In genomic region chr9:33742519-33742918, GRCh38 we compare ENCODE assay signal across 14 cellular contexts. TPM values are rescaled to one million over a fixed set of nuclear protein-coding genes. Genes with fewer than 3 reads are reported as not detected.
DNase-seq lines count a peak whose midpoint lies in the region; ATAC-seq, FAIRE-seq and TF ChIP-seq lines count a peak whose summit lies in the region.
"Had no signal": no experiment of that assay in that cellular context is flagged by ENCODE, and none has a peak within 500 bp of the region (broad histone marks: within the 10 kb centered on the region; RNA-seq: fewer than 3 reads in every experiment).

No MANE protein-coding gene starts in this region.

- H3K9me3 ChIP-seq in MM.1S (replicated peaks; ENCODE audit: insufficient read depth, low read length): no peaks in the 10 kb centered on the region
- no peaks in the 10 kb centered on the region for H3K9me3 ChIP-seq in GM12878 (replicated peaks; ENCODE audit: control insufficient read depth, insufficient read depth, low read length)

- TF ChIP-seq RAD21 in GM12878 (IDR thresholded peaks at IDR 0.05; ENCODE audit: insufficient read depth, low read depth, low read length): no peak

- H2AFZ ChIP-seq in MM.1S (ENCODE audit: low read length) (no peak overlapping the region), GM12878 (ENCODE audit: control insufficient read depth, low read depth, low read length) (no peak overlapping the region)

- SMC1A ChIA-PET in GM12878 (lab: Charles Lee; ENCODE audit: uncharacterized antibody, unreplicated experiment): no interaction called here

- BruUV-seq in GM12878 (replicated peaks; lab: Mats Ljungman, UMichigan): no TSS peak

- no peaks in the 10 kb centered on the region for H3K4me1 ChIP-seq in MM.1S (ENCODE audit: low read length)
- H3K4me1 ChIP-seq in GM12878 (ENCODE audit: control insufficient read depth, insufficient read depth, low read length): no peaks in the 10 kb centered on the region
- H3K4me1 ChIP-seq: esophagus muscularis mucosa had no signal

- 0% methylated on average over 2 of the region's 2 CpGs for WGBS in GM12878 (ENCODE audit: insufficient coverage, insufficient replicate concordance, low lambda C conversion rate, missing lambda C conversion rate)

- no peak for TF ChIP-seq EP300 in GM12878 (IDR thresholded peaks at IDR 0.05; ENCODE audit: borderline replicate concordance in 1 of 2, control insufficient read depth in 1 of 2, low read depth in 2 of 2, low read length in 2 of 2)

- POLR2A ChIA-PET in GM12878 (lab: Charles Lee): no interaction called here

- H3K9ac ChIP-seq in MM.1S (ENCODE audit: low read length) (no peak overlapping the region), GM12878 (ENCODE audit: control insufficient read depth, insufficient read depth, low read length) (no peak overlapping the region)
- H3K9ac ChIP-seq: KMS-11 had no signal

- H3K9me2 ChIP-seq in MM.1S (replicated peaks; ENCODE audit: insufficient read depth, low read length): no peaks in the 10 kb centered on the region

- H3K4me3 ChIP-seq in MM.1S (ENCODE audit: low read length) (no peak overlapping the region), GM12878 (no peak overlapping the region)
- H3K4me3 ChIP-seq: esophagus muscularis mucosa had no signal

- TF ChIP-seq CTCF in MM.1S (IDR thresholded peaks at IDR 0.05; ENCODE audit: low read length) (peak; percentile 23), GM12878 (IDR thresholded peaks at IDR 0.05 in 2 of 3, conservative IDR thresholded peaks at IDR 0.05 in 1 of 3; ENCODE audit: control insufficient read depth in 2 of 3, extremely low read depth in 1 of 3, insufficient read depth in 1 of 3, low read depth in 3 of 3, low read length in 3 of 3) (0 out of 6 replicates have a peak, but pooled peaks of 1 of the 3 experiments have one; percentile 5)

- CTCF ChIA-PET in GM12878 (lab: Yijun Ruan, JAX): no interaction called here

- DNase-seq in NCI-H748 (lab: John Stamatoyannopoulos, UW; ENCODE audit: unreplicated experiment) (peak; percentile 10), NCI-H748 treated with DMSO at 0.1 percent for 48 hours (lab: John Stamatoyannopoulos, UW) (no peak), MM.1S (peak; percentile 14), GM12878 (ENCODE audit: low read depth, low spot score) (no peak), lung microvascular endothelial cell (ENCODE audit: low read depth in 2 of 2) (peak; percentile 31 to 40), COLO829 (ENCODE audit: low spot score) (no peak)
- DNase-seq: activated CD4-positive, alpha-beta memory T cell treated with anti-CD3 and anti-CD28 coated beads, Interleukin-2, amount 10 ng/mL, durations not matched to agents 7 days and 5 days; amniotic stem cell; NCI-H187 treated with DMSO at 0.1 percent for 48 hours had no signal

- in situ Hi-C loops in GM12878 (cut with MboI): no loop called here

- RAD21 ChIA-PET in GM12878 (lab: Charles Lee; ENCODE audit: unreplicated experiment): no interaction called here

- H3K4me2 ChIP-seq in MM.1S (ENCODE audit: low read depth, low read length) (no peak overlapping the region), GM12878 (ENCODE audit: control insufficient read depth, insufficient read depth) (no peak overlapping the region)
- H3K4me2 ChIP-seq: KMS-11 had no signal

- no peak for FAIRE-seq in GM12878 (lab: Jason Lieb, UNC)
- FAIRE-seq: TTC549 had no signal

- TF ChIP-seq POLR2A in GM12878 (IDR thresholded peaks at IDR 0.05; ENCODE audit: low read depth, low read length): no peak

- H3K27ac ChIP-seq in MM.1S (ENCODE audit: low read length) (no peak overlapping the region), GM12878 (ENCODE audit: control insufficient read depth, insufficient read depth) (no peak overlapping the region)
- H3K27ac ChIP-seq: esophagus muscularis mucosa, KMS-11 had no signal

- ATAC-seq in GM12878: peak; percentile 53
- no peak for ATAC-seq in GM18867 (IDR thresholded peaks at IDR 0.05; ENCODE audit: unreplicated experiment)
- ATAC-seq in GM21723 (IDR thresholded peaks at IDR 0.05; ENCODE audit: unreplicated experiment): no peak

- no peaks in the 10 kb centered on the region for H3F3A ChIP-seq in MM.1S (ENCODE audit: insufficient read depth, low read length)

- H4K20me1 ChIP-seq in MM.1S (ENCODE audit: insufficient read depth, low read length): no peaks in the 10 kb centered on the region
- H4K20me1 ChIP-seq in GM12878 (ENCODE audit: control insufficient read depth, insufficient read depth): no peaks in the 10 kb centered on the region

- no peaks in the 10 kb centered on the region for H3K79me2 ChIP-seq in MM.1S (ENCODE audit: low read length)
- no peaks in the 10 kb centered on the region for H3K79me2 ChIP-seq in GM12878 (ENCODE audit: control insufficient read depth, insufficient read depth, low read length)

- intact Hi-C loops in GM12878 (cut with micrococcal nuclease; ENCODE audit: unreplicated experiment): no loop called here

- H3K36me3 ChIP-seq in MM.1S (replicated peaks; ENCODE audit: insufficient read depth, low read length): no peaks in the 10 kb centered on the region
- no peaks in the 10 kb centered on the region for H3K36me3 ChIP-seq in GM12878 (ENCODE audit: control insufficient read depth in 2 of 2, insufficient read depth in 2 of 2, low read length in 1 of 2)
- H3K36me3 ChIP-seq: esophagus muscularis mucosa had no signal

- H3K27me3 ChIP-seq in MM.1S (replicated peaks; ENCODE audit: insufficient read depth, low read length) (no peaks in the 10 kb centered on the region), GM12878 (replicated peaks in 1 of 2; ENCODE audit: control insufficient read depth in 2 of 2, insufficient read depth in 2 of 2, low read length in 1 of 2) (no peaks in the 10 kb centered on the region; a peak in 1 of 4 replicates)

TF ChIP-seq in GM12878, 131 proteins besides CTCF, POLR2A, EP300 and RAD21 (continues in another document):
- TF ChIP-seq SIX5 (IDR thresholded peaks at IDR 0.05; ENCODE audit: low read depth, low read length, severe bottlenecking) (no peak), SREBF1 (IDR thresholded peaks at IDR 0.05; ENCODE audit: low read length) (no peak), SMAD1 (IDR thresholded peaks at IDR 0.05; ENCODE audit: low read depth, partially characterized antibody) (no peak), HDGF (IDR thresholded peaks at IDR 0.05) (no peak), ESRRA (IDR thresholded peaks at IDR 0.05; ENCODE audit: low read length) (no peak), GATAD2B (conservative IDR thresholded peaks at IDR 0.05; ENCODE audit: low read depth) (no peak), HSF1 (IDR thresholded peaks at IDR 0.05; ENCODE audit: low read depth, low read length) (no peak), MTA2 (IDR thresholded peaks at IDR 0.05; ENCODE audit: low read depth) (no peak), NR2C2 (IDR thresholded peaks at IDR 0.05; ENCODE audit: borderline replicate concordance, control insufficient read depth, insufficient read length, low read depth) (no peak), DPF2 (IDR thresholded peaks at IDR 0.05) (no peak), EGR1 (IDR thresholded peaks at IDR 0.05; ENCODE audit: borderline replicate concordance in 1 of 2, low read depth in 2 of 2, low read length in 2 of 2) (no peak)

RNA-seq across cellular contexts. Expression of gene PRSS3, which starts 52.8 kb away (rescaled TPM):
- not detected in 2 replicates for total RNA-seq in GM12878 (2013; cell fraction: nucleolus; rRNA removed)
- total RNA-seq in GM12878 (2014; rRNA removed): not detected in 2 replicates
- not detected in 2 replicates for total RNA-seq in GM12878 (2014; rRNA removed; fragmentation: Illumina TruSeq; extraction: Trizol)
- total RNA-seq in GM12878 (2021): 0.54 and 0.98 TPM in 2 replicates
- not detected for polyA plus RNA-seq in GM12878 (2011; ENCODE audit: low read depth)
- polyA plus RNA-seq in GM12878 (2011; rRNA removed): not detected in 2 replicates
- polyA plus RNA-seq in GM12878 (2011; cell fraction: cytosol; rRNA removed): not detected in 2 replicates
- polyA plus RNA-seq in GM12878 (2011; cell fraction: nucleus; rRNA removed): not detected in 2 replicates
- polyA plus RNA-seq in GM12878 (2012): not detected in 2 replicates
- polyA plus RNA-seq in GM12878 (2014; fragmentation: Illumina TruSeq; extraction: Trizol): not detected in 2 replicates
- not detected for polyA plus RNA-seq in GM12878 (2014; fragmentation: Nextera tagmentation; extraction: Ambion mirVana)
- polyA plus RNA-seq in GM12878 (2014; rRNA removed): not detected in 2 replicates
- polyA plus RNA-seq in GM12878 (2016; fragmentation: Nextera tagmentation; extraction: Ambion mirVana): not detected
- polyA minus RNA-seq in GM12878 (2011; rRNA and poly(A)+ RNA removed): not detected in 2 replicates
- polyA minus RNA-seq in GM12878 (2011; cell fraction: cytosol; rRNA and poly(A)+ RNA removed): not detected in 2 replicates
- not detected in 2 replicates for polyA minus RNA-seq in GM12878 (2011; cell fraction: nucleus; rRNA and poly(A)+ RNA removed)
- 2.0 and 18.5 TPM in 2 replicates for total RNA-seq in lung microvascular endothelial cell
- total RNA-seq: activated CD4-positive, alpha-beta memory T cell treated with anti-CD3 and anti-CD28 coated beads, Interleukin-2, amount 10 ng/mL, durations not matched to agents 7 days and 5 days had no signal

Comparison
In these comparisons a context has a peak if more than half of its experiments do, and no peak if none do; other contexts are left out.
1. DNase-seq: peak in NCI-H748 (single experiment), MM.1S (single experiment) and lung microvascular endothelial cell (2 of 2); none in NCI-H748 treated with DMSO at 0.1 percent for 48 hours (single experiment), GM12878 (single experiment) and COLO829 (single experiment).